Comparison of ENCODE assay signal across 9 cellular contexts in genomic region chr5:37208883-37209808, GRCh38. TPM values are rescaled to one million over a fixed set of nuclear protein-coding genes. Genes with fewer than 3 reads are reported as not detected.
DNase-seq lines count a peak whose midpoint lies in the region; ATAC-seq and TF ChIP-seq lines count a peak whose summit lies in the region.
"Had no signal": no experiment of that assay in that cellular context is flagged by ENCODE, and none has a peak within 500 bp of the region (broad histone marks: within the 10 kb centered on the region; RNA-seq: fewer than 3 reads in every experiment).

No MANE protein-coding gene starts in this region.

- H3K4me1 ChIP-seq in esophagus squamous epithelium: no peaks in the 10 kb centered on the region
- no peaks in the 10 kb centered on the region for H3K4me1 ChIP-seq in sigmoid colon
- H3K4me1 ChIP-seq in gastroesophageal sphincter: no peaks in the 10 kb centered on the region

- H3K4me3 ChIP-seq in GM12865 (ENCODE audit: low read depth, low read length): peak overlapping the region; percentile 58
- peak overlapping the region in 3 of 4 donors; percentile 6 to 41 (median 8) for H3K4me3 ChIP-seq in esophagus squamous epithelium
- H3K4me3 ChIP-seq in sigmoid colon: peak overlapping the region in 3 of 4 donors; percentile 14 to 21 (median 16)
- H3K4me3 ChIP-seq in gastroesophageal sphincter: peak overlapping the region in 1 of 2 donors; percentile 27
- H3K4me3 ChIP-seq: SK-N-MC had no signal

- TF ChIP-seq EP300 in sigmoid colon (IDR thresholded peaks at IDR 0.05) (no peak), gastroesophageal sphincter (IDR thresholded peaks at IDR 0.05) (no peak)

- peaks cover 0 to 97% (median 9%) of the 10 kb centered on the region in 3 donors for H3K36me3 ChIP-seq in esophagus squamous epithelium
- H3K36me3 ChIP-seq in sigmoid colon: peaks cover 0 to 89% (median 27%) of the 10 kb centered on the region in 4 donors
- peaks cover 0 to 85% of the 10 kb centered on the region in 2 donors for H3K36me3 ChIP-seq in gastroesophageal sphincter

- H3K4me3 Mint-ChIP-seq in T-helper 1 cell treated with Interleukin-12 subunit alpha and Interleukin-12 subunit beta and Interleukin-4 antibody, amounts not matched to agents 30 μg/mL and 1 μg/mL, for 36 hours: peak overlapping the region; percentile 82

- 71 to 85% methylated on average over 22 to 30 of the region's 32 CpGs for WGBS in esophagus squamous epithelium, 2 donors
- WGBS in sigmoid colon, 2 donors: 78 to 94% methylated on average over 32 of the region's 32 CpGs
- WGBS in gastroesophageal sphincter (ENCODE audit: low coverage in 1 of 2), 2 donors: 67 to 80% methylated on average over 18 to 26 of the region's 32 CpGs

- H3K36me3 Mint-ChIP-seq in T-helper 1 cell treated with Interleukin-12 subunit alpha and Interleukin-12 subunit beta and Interleukin-4 antibody, amounts not matched to agents 30 μg/mL and 1 μg/mL, for 36 hours (ENCODE audit: low read depth): peaks cover 10% of the 10 kb centered on the region

- no peaks in the 10 kb centered on the region for H3K9me3 ChIP-seq in esophagus squamous epithelium
- H3K9me3 ChIP-seq in sigmoid colon: no peaks in the 10 kb centered on the region
- no peaks in the 10 kb centered on the region for H3K9me3 ChIP-seq in gastroesophageal sphincter

- peak; percentile 64 for DNase-seq in GM12865 (ENCODE audit: low read depth)
- no peak for DNase-seq in esophagus squamous epithelium (lab: John Stamatoyannopoulos, UW)
- DNase-seq in sigmoid colon: no peak

- H3K27me3 ChIP-seq in esophagus squamous epithelium: no peaks in the 10 kb centered on the region
- H3K27me3 ChIP-seq in sigmoid colon: no peaks in the 10 kb centered on the region
- no peaks in the 10 kb centered on the region for H3K27me3 ChIP-seq in gastroesophageal sphincter

- TF ChIP-seq POLR2A in esophagus squamous epithelium (IDR thresholded peaks at IDR 0.05) (no peak), sigmoid colon (IDR thresholded peaks at IDR 0.05) (no peak), gastroesophageal sphincter (IDR thresholded peaks at IDR 0.05) (no peak)

- H3K9me3 Mint-ChIP-seq in T-helper 1 cell treated with Interleukin-12 subunit alpha and Interleukin-12 subunit beta and Interleukin-4 antibody, amounts not matched to agents 30 μg/mL and 1 μg/mL, for 36 hours: no peaks in the 10 kb centered on the region

- peaks cover 3% of the 10 kb centered on the region for H3K4me1 Mint-ChIP-seq in T-helper 1 cell treated with Interleukin-12 subunit alpha and Interleukin-12 subunit beta and Interleukin-4 antibody, amounts not matched to agents 30 μg/mL and 1 μg/mL, for 36 hours (ENCODE audit: low read depth)

- intact Hi-C loops in esophagus squamous epithelium (cut with DNase I) (no loop called here), sigmoid colon (cut with DNase I) (no loop called here)

- no peak overlapping the region for H3K27ac ChIP-seq in esophagus squamous epithelium
- H3K27ac ChIP-seq in sigmoid colon: no peak overlapping the region
- peak overlapping the region in 1 of 4 donors; percentile 32 for H3K27ac ChIP-seq in gastroesophageal sphincter
- H3K27ac ChIP-seq: SK-N-MC had no signal

- H3K27me3 Mint-ChIP-seq in T-helper 1 cell treated with Interleukin-12 subunit alpha and Interleukin-12 subunit beta and Interleukin-4 antibody, amounts not matched to agents 30 μg/mL and 1 μg/mL, for 36 hours (ENCODE audit: low read depth): no peaks in the 10 kb centered on the region

- TF ChIP-seq CTCF in GM12865 (IDR thresholded peaks at IDR 0.05; ENCODE audit: insufficient read depth, low read depth, low read length, missing control alignments) (no peak), esophagus squamous epithelium (IDR thresholded peaks at IDR 0.05) (no peak), sigmoid colon (IDR thresholded peaks at IDR 0.05) (no peak), gastroesophageal sphincter (IDR thresholded peaks at IDR 0.05) (no peak)

- ATAC-seq in GM21360 (IDR thresholded peaks at IDR 0.05; ENCODE audit: unreplicated experiment) (no peak), gastroesophageal sphincter (no peak), GM19351 (IDR thresholded peaks at IDR 0.05; ENCODE audit: unreplicated experiment) (no peak), GM21576 (IDR thresholded peaks at IDR 0.05; ENCODE audit: unreplicated experiment) (no peak)

- peak overlapping the region; percentile 77 for H3K27ac Mint-ChIP-seq in T-helper 1 cell treated with Interleukin-12 subunit alpha and Interleukin-12 subunit beta and Interleukin-4 antibody, amounts not matched to agents 30 μg/mL and 1 μg/mL, for 36 hours

RNA-seq across cellular contexts. Expression of gene CPLANE1, which starts 40.0 kb away (rescaled TPM):
- total RNA-seq in esophagus squamous epithelium: 10 to 100 TPM in 2 of 4 donors, 1 to 10 TPM in 2; 8.0 to 17.5 (median 11.5) TPM
- total RNA-seq in sigmoid colon: 10 to 100 TPM; 21.8 to 51.0 (median 32.4) TPM
- 1 to 10 TPM in 2 of 3 donors, under 1 TPM in 1; 0.23 to 2.7 (median 2.4) TPM for polyA plus RNA-seq in sigmoid colon
- 10 to 100 TPM; 18.2 to 41.2 (median 26.4) TPM for total RNA-seq in gastroesophageal sphincter
